1 cellular context compared by ENCODE assay signal in genomic region chr10:15744217-15744865, GRCh38.
TF ChIP-seq lines count a peak whose summit lies in the region.

No MANE protein-coding gene starts in this region.

TF ChIP-seq in GM23338, 12 proteins besides CTCF, POLR2A, EP300 and RAD21 (continued from another document):
- TF ChIP-seq EZH2phosphoT487 (IDR thresholded peaks at IDR 0.05; ENCODE audit: unreplicated experiment) (no peak), ZNF114 (CRISPR knock-in tag; IDR thresholded peaks at IDR 0.05) (no peak), REST (IDR thresholded peaks at IDR 0.05; ENCODE audit: unreplicated experiment) (no peak), ZNF331 (CRISPR knock-in tag; IDR thresholded peaks at IDR 0.05; ENCODE audit: low read depth) (no peak)
